8 cellular contexts compared by ENCODE assay signal in the genomic region with DNA sequence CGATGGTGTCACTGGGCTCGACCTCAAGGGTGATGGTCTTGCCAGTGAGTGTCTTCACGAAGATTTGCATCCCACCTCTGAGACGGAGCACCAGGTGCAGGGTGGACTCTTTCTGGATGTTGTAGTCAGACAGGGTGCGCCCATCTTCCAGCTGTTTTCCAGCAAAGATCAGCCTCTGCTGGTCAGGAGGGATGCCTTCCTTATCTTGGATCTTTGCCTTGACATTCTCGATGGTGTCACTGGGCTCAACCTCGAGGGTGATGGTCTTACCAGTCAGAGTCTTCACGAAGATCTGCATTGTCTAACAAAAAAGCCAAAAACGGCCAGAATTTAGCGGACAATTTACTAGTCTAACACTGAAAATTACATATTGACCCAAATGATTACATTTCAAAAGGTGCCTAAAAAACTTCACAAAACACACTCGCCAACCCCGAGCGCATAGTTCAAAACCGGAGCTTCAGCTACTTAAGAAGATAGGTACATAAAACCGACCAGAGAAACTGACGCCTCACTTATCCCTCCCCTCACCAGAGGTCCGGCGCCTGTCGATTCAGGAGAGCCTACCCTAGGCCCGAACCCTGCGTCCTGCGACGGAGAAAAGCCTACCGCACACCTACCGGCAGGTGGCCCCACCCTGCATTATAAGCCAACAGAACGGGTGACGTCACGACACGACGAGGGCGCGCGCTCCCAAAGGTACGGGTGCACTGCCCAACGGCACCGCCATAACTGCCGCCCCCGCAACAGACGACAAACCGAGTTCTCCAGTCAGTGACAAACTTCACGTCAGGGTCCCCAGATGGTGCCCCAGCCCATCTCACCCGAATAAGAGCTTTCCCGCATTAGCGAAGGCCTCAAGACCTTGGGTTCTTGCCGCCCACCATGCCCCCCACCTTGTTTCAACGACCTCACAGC. TPM values are rescaled to one million over a fixed set of nuclear protein-coding genes. Genes with fewer than 3 reads are reported as not detected.
DNase-seq lines count a peak whose midpoint lies in the region; ATAC-seq and TF ChIP-seq lines count a peak whose summit lies in the region.

No MANE protein-coding gene starts in this region.

- H3K9me3 Mint-ChIP-seq in activated T-helper 2 cell treated with anti-CD3 and anti-CD28 coated beads, Interferon-gamma antibody, Interleukin-2, Interleukin-4, amounts not matched to agents 10 μg/mL and 5 μg/mL and 100 μg/mL, durations not matched to agents 14 hours and 24 hours and 36 hours, result no peaks in the 10 kb centered on the region

- peak overlapping the region; percentile 93 for H3K4me3 Mint-ChIP-seq in activated T-helper 2 cell treated with anti-CD3 and anti-CD28 coated beads, Interferon-gamma antibody, Interleukin-2, Interleukin-4, amounts not matched to agents 10 μg/mL and 5 μg/mL and 100 μg/mL, durations not matched to agents 14 hours and 24 hours and 36 hours (ENCODE audit: low read depth)

- H3K4me1 Mint-ChIP-seq in activated T-helper 2 cell treated with anti-CD3 and anti-CD28 coated beads, Interferon-gamma antibody, Interleukin-2, Interleukin-4, amounts not matched to agents 10 μg/mL and 5 μg/mL and 100 μg/mL, durations not matched to agents 14 hours and 24 hours and 36 hours (ENCODE audit: low read depth), result peaks cover 55% of the 10 kb centered on the region

- H3K27me3 Mint-ChIP-seq in activated T-helper 2 cell treated with anti-CD3 and anti-CD28 coated beads, Interferon-gamma antibody, Interleukin-2, Interleukin-4, amounts not matched to agents 10 μg/mL and 5 μg/mL and 100 μg/mL, durations not matched to agents 14 hours and 24 hours and 36 hours (ENCODE audit: low read depth), result no peaks in the 10 kb centered on the region

- intact Hi-C loops in activated T-helper 2 cell treated with anti-CD3 and anti-CD28 coated beads, Interferon-gamma antibody, Interleukin-2, Interleukin-4, amounts not matched to agents 10 μg/mL and 5 μg/mL and 100 μg/mL, durations not matched to agents 14 hours and 24 hours and 36 hours (cut with micrococcal nuclease), result no loop called here
- intact Hi-C loops in upper lobe of right lung (cut with DNase I), result loop anchor here (2.0 kb wide), 1 partner anchor 27 kb away; no protein-coding TSS in a partner anchor

- peak overlapping the region; percentile 94 for H3K27ac Mint-ChIP-seq in activated T-helper 2 cell treated with anti-CD3 and anti-CD28 coated beads, Interferon-gamma antibody, Interleukin-2, Interleukin-4, amounts not matched to agents 10 μg/mL and 5 μg/mL and 100 μg/mL, durations not matched to agents 14 hours and 24 hours and 36 hours

- H3K27ac ChIP-seq in upper lobe of right lung, result peak overlapping the region; percentile 100

- peaks cover 52% of the 10 kb centered on the region for H3K4me1 ChIP-seq in upper lobe of right lung

- peaks cover 32% of the 10 kb centered on the region for H3K36me3 ChIP-seq in upper lobe of right lung

- peak overlapping the region; percentile 88 for H3K4me3 ChIP-seq in upper lobe of right lung

- ATAC-seq in upper lobe of right lung (peak; percentile 64), HG03378 (IDR thresholded peaks at IDR 0.05; ENCODE audit: unreplicated experiment) (no peak)

- H3K9me3 ChIP-seq in upper lobe of right lung, result no peaks in the 10 kb centered on the region

- H3K36me3 Mint-ChIP-seq in activated T-helper 2 cell treated with anti-CD3 and anti-CD28 coated beads, Interferon-gamma antibody, Interleukin-2, Interleukin-4, amounts not matched to agents 10 μg/mL and 5 μg/mL and 100 μg/mL, durations not matched to agents 14 hours and 24 hours and 36 hours (ENCODE audit: low read depth), result peaks cover 41% of the 10 kb centered on the region

- no peaks in the 10 kb centered on the region for H3K27me3 ChIP-seq in upper lobe of right lung

- TF ChIP-seq CTCF in upper lobe of right lung (IDR thresholded peaks at IDR 0.05), result peak; percentile 58

- peak; percentile 90 for DNase-seq in activated gamma-delta T cell treated with Interleukin-2 at 50 U/mL for 16 hours
- no peak for DNase-seq in activated gamma-delta T cell (lab: John Stamatoyannopoulos, UW)
- DNase-seq in NAMALWA (ENCODE audit: low spot score), result peak; percentile 90
- peak; percentile 88 for DNase-seq in activated T-helper 2 cell treated with anti-CD3 and anti-CD28 coated beads, Interferon-gamma antibody, Interleukin-2, Interleukin-4, amounts not matched to agents 10 μg/mL and 5 μg/mL and 100 μg/mL, durations not matched to agents 14 hours and 24 hours and 36 hours (ENCODE audit: low spot score)
- peak; percentile 82 for DNase-seq in glomerular visceral epithelial cell (ENCODE audit: extremely low spot score)
- peak; percentile 74 for DNase-seq in pons (ENCODE audit: low spot score)
- peak; percentile 96 for DNase-seq in upper lobe of right lung

RNA-seq across cellular contexts. Expression of a gene that starts 0.7 kb away (rescaled TPM):
- 831 and 874 TPM in 2 replicates for total RNA-seq in activated T-helper 2 cell treated with anti-CD3 and anti-CD28 coated beads, Interferon-gamma antibody, Interleukin-2, Interleukin-4, amounts not matched to agents 10 μg/mL and 5 μg/mL and 100 μg/mL, durations not matched to agents 14 hours and 24 hours and 36 hours
- 1,107 TPM for total RNA-seq in upper lobe of right lung

RNA-seq across cellular contexts. Expression of a gene that starts 50.1 kb away (rescaled TPM):
- 25.8 and 27.1 TPM in 2 replicates for total RNA-seq in activated T-helper 2 cell treated with anti-CD3 and anti-CD28 coated beads, Interferon-gamma antibody, Interleukin-2, Interleukin-4, amounts not matched to agents 10 μg/mL and 5 μg/mL and 100 μg/mL, durations not matched to agents 14 hours and 24 hours and 36 hours
- 35.3 TPM for total RNA-seq in upper lobe of right lung
